ENCODE assay signal across 24 cellular contexts in genomic region chr19:37926255-37926654, GRCh38. TPM values are rescaled to one million over a fixed set of nuclear protein-coding genes. Genes with fewer than 3 reads are reported as not detected.
"Had no signal": no experiment of that assay in that cellular context is flagged by ENCODE, and none has a peak within 500 bp of the region (broad histone marks: within the 10 kb centered on the region; RNA-seq: fewer than 3 reads in every experiment).

No MANE protein-coding gene starts in this region.

- H3K27ac Mint-ChIP-seq: activated T-cell treated with anti-CD3 and anti-CD28 coated beads, Interleukin-2, amount 50 U/mL, for 72 hours; nephron had no signal

- H3K4me3 Mint-ChIP-seq: activated T-cell treated with anti-CD3 and anti-CD28 coated beads, Interleukin-2, amount 50 U/mL, for 72 hours; nephron had no signal

- H3K4me1 ChIP-seq: lower lobe of right lung had no signal

- H3K9me3 Mint-ChIP-seq: activated T-cell treated with anti-CD3 and anti-CD28 coated beads, Interleukin-2, amount 50 U/mL, for 72 hours; nephron had no signal

- FAIRE-seq: islet of Langerhans had no signal

- H3K4me3 ChIP-seq: colonic mucosa, lower lobe of right lung, tibial nerve had no signal

- H3K36me3 ChIP-seq: colonic mucosa, lower lobe of right lung had no signal

- H3K27ac ChIP-seq: brain microvascular endothelial cell, colonic mucosa, foreskin keratinocyte, lower lobe of right lung, tibial nerve had no signal

- DNase-seq: activated CD4-positive, alpha-beta T cell treated with anti-CD3 and anti-CD28 coated beads, Interleukin-2, amount 50 U/mL, for 4 hours; activated CD4-positive, CD25-positive, alpha-beta regulatory T cell treated with anti-CD3 and anti-CD28 coated beads, Interleukin-2, amount 50 U/mL, for 72 hours; activated effector memory CD4-positive, alpha-beta T cell treated with anti-CD3 and anti-CD28 coated beads, Interleukin-2, amount 50 U/mL, for 16 hours; activated naive CD4-positive, alpha-beta T cell treated with anti-CD3 and anti-CD28 coated beads, Interleukin-2, amount 50 U/mL, for 16 hours; activated T-cell treated with anti-CD3 and anti-CD28 coated beads, Interleukin-2, amount 50 U/mL, for 72 hours; aorta; brain microvascular endothelial cell; central memory CD4-positive, alpha-beta T cell; colonic mucosa; foreskin keratinocyte; glutamatergic neuron; hippocampal formation; left colon; lower lobe of right lung; nucleus accumbens; stimulated activated naive CD4-positive, alpha-beta T cell treated with Interleukin-2 at 50 U/mL for 16 hours; substantia nigra had no signal

- H3K9me3 ChIP-seq: colonic mucosa, lower lobe of right lung, tibial nerve had no signal

- H3K27me3 ChIP-seq: brain microvascular endothelial cell, colonic mucosa, foreskin keratinocyte, tibial nerve had no signal

- H3K4me1 Mint-ChIP-seq: nephron had no signal

- ATAC-seq: activated T-cell treated with anti-CD3 and anti-CD28 coated beads, Interleukin-2, amount 50 U/mL, for 72 hours; foreskin keratinocyte; left colon; lower lobe of right lung had no signal

RNA-seq across cellular contexts. Expression of gene WDR87, which starts 19.9 kb away (rescaled TPM):
- total RNA-seq: activated CD8-positive, alpha-beta memory T cell treated with anti-CD3 and anti-CD28 coated beads for 36 hours; activated T-cell treated with anti-CD3 and anti-CD28 coated beads, Interleukin-2, amount 50 U/mL, for 72 hours; aorta; colonic mucosa; epithelial cell of proximal tubule; fibroblast of lung; foreskin keratinocyte; left colon; lower lobe of right lung; renal cortical epithelial cell; tibial nerve had no signal
- polyA plus RNA-seq: aorta, fibroblast of lung, foreskin keratinocyte had no signal
